ENCODE assay signal across 17 cellular contexts in the genomic region with DNA sequence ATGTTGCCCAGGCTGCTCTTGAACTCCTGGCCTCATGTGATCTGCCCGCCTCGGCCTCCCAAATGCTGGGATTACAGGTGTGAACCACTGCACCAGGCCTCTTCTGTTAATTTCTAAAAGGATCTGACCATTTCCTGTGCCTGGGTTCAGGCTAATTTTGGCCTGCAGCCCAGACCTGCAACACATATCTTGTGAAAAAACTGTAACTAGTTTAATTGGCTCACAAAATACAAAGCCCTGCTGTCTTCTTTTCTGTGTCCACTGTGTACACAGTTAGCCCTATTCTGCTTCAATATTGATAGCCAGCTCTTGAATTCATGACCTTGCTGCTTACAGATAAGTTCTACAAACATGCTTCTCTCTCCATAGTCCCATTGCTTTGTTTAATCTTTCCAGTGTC.
DNase-seq lines count a peak whose midpoint lies in the region; ATAC-seq, FAIRE-seq and TF ChIP-seq lines count a peak whose summit lies in the region.
"Had no signal": no experiment of that assay in that cellular context is flagged by ENCODE, and none has a peak within 500 bp of the region (broad histone marks: within the 10 kb centered on the region; RNA-seq: fewer than 3 reads in every experiment).

No MANE protein-coding gene starts in this region.

- 0 out of 2 replicates have a peak overlapping the region, but pooled peaks have one; percentile 19 for H2AFZ ChIP-seq in DND-41 (ENCODE audit: low read depth, low read length)

- H3K4me3 ChIP-seq in DND-41 (ENCODE audit: low read depth in 1 of 2, low read length in 2 of 2), result no peak overlapping the region
- H3K4me3 ChIP-seq in pancreas, result no peak overlapping the region
- H3K4me3 ChIP-seq: esophagus muscularis mucosa had no signal

- H3K27ac Mint-ChIP-seq in WTC11, result peak overlapping the region; percentile 81; the same call in 1 of the 2 replicates
- H3K27ac Mint-ChIP-seq: activated naive CD8-positive, alpha-beta T cell; natural killer cell had no signal

- no peaks in the 10 kb centered on the region for H4K20me1 ChIP-seq in DND-41 (ENCODE audit: insufficient read depth, low read length)

- H3K27me3 ChIP-seq in DND-41 (ENCODE audit: insufficient read depth, low read length, poor library complexity) (no peaks in the 10 kb centered on the region), pancreas (no peaks in the 10 kb centered on the region)
- H3K27me3 ChIP-seq: esophagus muscularis mucosa had no signal

- CTCF ChIA-PET in WTC11 (lab: Charles Lee), result no interaction called here

- H3K9ac ChIP-seq in DND-41 (ENCODE audit: low read depth, low read length), result no peak overlapping the region

- no peak overlapping the region for H3K4me3 Mint-ChIP-seq in WTC11
- H3K4me3 Mint-ChIP-seq: activated naive CD8-positive, alpha-beta T cell; natural killer cell had no signal

- H3K36me3 ChIP-seq in DND-41 (ENCODE audit: insufficient read depth, low read length) (no peaks in the 10 kb centered on the region), pancreas (no peaks in the 10 kb centered on the region)
- H3K36me3 ChIP-seq: esophagus muscularis mucosa had no signal

- H3K79me2 ChIP-seq in DND-41 (ENCODE audit: insufficient read depth, low read length), result no peaks in the 10 kb centered on the region

- no peak overlapping the region for H3K4me2 ChIP-seq in DND-41 (ENCODE audit: insufficient read depth, low read length)

- H3K36me3 Mint-ChIP-seq in WTC11, result no peaks in the 10 kb centered on the region
- H3K36me3 Mint-ChIP-seq: activated naive CD8-positive, alpha-beta T cell; natural killer cell had no signal

- no peaks in the 10 kb centered on the region for H3K27me3 Mint-ChIP-seq in WTC11 (ENCODE audit: low read depth)
- H3K27me3 Mint-ChIP-seq: activated naive CD8-positive, alpha-beta T cell had no signal

- H3K4me1 ChIP-seq in DND-41 (ENCODE audit: insufficient read depth, low read length) (peaks cover under 1% of the 10 kb centered on the region; the same call in 1 of the 2 replicates), pancreas (peaks cover 0 to 10% (median 3%) of the 10 kb centered on the region in 3 donors)
- H3K4me1 ChIP-seq: esophagus muscularis mucosa had no signal

- intact Hi-C loops in pancreas (cut with DNase I), result no loop called here

- DNase-seq in DND-41 (no peak), NCI-H1092 (lab: John Stamatoyannopoulos, UW) (peak; percentile 31), WTC11 (ENCODE audit: low spot score) (no peak), pancreas (peak; percentile 58 to 74 (median 66)), NCI-H1436 (lab: John Stamatoyannopoulos, UW) (no peak)
- no peak for DNase-seq in activated CD4-positive, alpha-beta T cell treated with anti-CD3 and anti-CD28 coated beads, Interleukin-2, amount 50 U/mL, for 48 hours
- DNase-seq: activated CD4-positive, alpha-beta T cell treated with anti-CD3 and anti-CD28 coated beads, Interleukin-2, amount 50 U/mL, for 4 hours; activated T-cell treated with anti-CD3 and anti-CD28 coated beads, Interleukin-2, amount 50 U/mL, for 1 hour; IMR-90; mammary epithelial cell; natural killer cell; NCI-H1105 treated with DMSO at 0.1 percent for 48 hours; NCI-H510A; retina had no signal

- ATAC-seq in DND-41 (ENCODE audit: insufficient read depth, low read depth) (no peak), WTC11 (no peak), pancreas (peak; percentile 90 to 98 (median 96)), GM18870 (IDR thresholded peaks at IDR 0.05; ENCODE audit: unreplicated experiment) (no peak)
- ATAC-seq: natural killer cell had no signal

- 10 to 22% methylated on average over 2 of the region's 2 CpGs for WGBS in pancreas, 2 donors

- H3K4me1 Mint-ChIP-seq in WTC11, result peaks cover 9% of the 10 kb centered on the region
- H3K4me1 Mint-ChIP-seq: natural killer cell had no signal

- POLR2A ChIA-PET in WTC11 (lab: Charles Lee), result no interaction called here

- H3K27ac ChIP-seq in DND-41 (ENCODE audit: low read length) (no peak overlapping the region), pancreas (peak overlapping the region in 2 of 4 donors; percentile 11 to 65)
- H3K27ac ChIP-seq: esophagus muscularis mucosa had no signal

- H3K9me3 ChIP-seq in DND-41 (ENCODE audit: insufficient read depth, low read length, severe bottlenecking), result no peaks in the 10 kb centered on the region
- H3K9me3 ChIP-seq in pancreas, result no peaks in the 10 kb centered on the region
- H3K9me3 ChIP-seq: esophagus muscularis mucosa had no signal

- no peak for TF ChIP-seq CTCF in DND-41 (IDR thresholded peaks at IDR 0.05; ENCODE audit: borderline replicate concordance, extremely low read depth, low read length, poor library complexity, severe bottlenecking)
- TF ChIP-seq CTCF in WTC11 (IDR thresholded peaks at IDR 0.05), result no peak
- TF ChIP-seq CTCF in pancreas (IDR thresholded peaks at IDR 0.05), result no peak

- FAIRE-seq in pancreas (lab: Jason Lieb, UNC), result no peak

- peaks cover 10% of the 10 kb centered on the region for H3K9me3 Mint-ChIP-seq in WTC11

TF ChIP-seq in WTC11, 78 proteins besides CTCF, POLR2A, EP300 and RAD21:
- TF ChIP-seq, protein P1, sequence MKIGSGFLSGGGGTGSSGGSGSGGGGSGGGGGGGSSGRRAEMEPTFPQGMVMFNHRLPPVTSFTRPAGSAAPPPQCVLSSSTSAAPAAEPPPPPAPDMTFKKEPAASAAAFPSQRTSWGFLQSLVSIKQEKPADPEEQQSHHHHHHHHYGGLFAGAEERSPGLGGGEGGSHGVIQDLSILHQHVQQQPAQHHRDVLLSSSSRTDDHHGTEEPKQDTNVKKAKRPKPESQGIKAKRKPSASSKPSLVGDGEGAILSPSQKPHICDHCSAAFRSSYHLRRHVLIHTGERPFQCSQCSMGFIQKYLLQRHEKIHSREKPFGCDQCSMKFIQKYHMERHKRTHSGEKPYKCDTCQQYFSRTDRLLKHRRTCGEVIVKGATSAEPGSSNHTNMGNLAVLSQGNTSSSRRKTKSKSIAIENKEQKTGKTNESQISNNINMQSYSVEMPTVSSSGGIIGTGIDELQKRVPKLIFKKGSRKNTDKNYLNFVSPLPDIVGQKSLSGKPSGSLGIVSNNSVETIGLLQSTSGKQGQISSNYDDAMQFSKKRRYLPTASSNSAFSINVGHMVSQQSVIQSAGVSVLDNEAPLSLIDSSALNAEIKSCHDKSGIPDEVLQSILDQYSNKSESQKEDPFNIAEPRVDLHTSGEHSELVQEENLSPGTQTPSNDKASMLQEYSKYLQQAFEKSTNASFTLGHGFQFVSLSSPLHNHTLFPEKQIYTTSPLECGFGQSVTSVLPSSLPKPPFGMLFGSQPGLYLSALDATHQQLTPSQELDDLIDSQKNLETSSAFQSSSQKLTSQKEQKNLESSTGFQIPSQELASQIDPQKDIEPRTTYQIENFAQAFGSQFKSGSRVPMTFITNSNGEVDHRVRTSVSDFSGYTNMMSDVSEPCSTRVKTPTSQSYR (CRISPR knock-in tag; IDR thresholded peaks at IDR 0.05), result no peak
- TF ChIP-seq, protein P2, sequence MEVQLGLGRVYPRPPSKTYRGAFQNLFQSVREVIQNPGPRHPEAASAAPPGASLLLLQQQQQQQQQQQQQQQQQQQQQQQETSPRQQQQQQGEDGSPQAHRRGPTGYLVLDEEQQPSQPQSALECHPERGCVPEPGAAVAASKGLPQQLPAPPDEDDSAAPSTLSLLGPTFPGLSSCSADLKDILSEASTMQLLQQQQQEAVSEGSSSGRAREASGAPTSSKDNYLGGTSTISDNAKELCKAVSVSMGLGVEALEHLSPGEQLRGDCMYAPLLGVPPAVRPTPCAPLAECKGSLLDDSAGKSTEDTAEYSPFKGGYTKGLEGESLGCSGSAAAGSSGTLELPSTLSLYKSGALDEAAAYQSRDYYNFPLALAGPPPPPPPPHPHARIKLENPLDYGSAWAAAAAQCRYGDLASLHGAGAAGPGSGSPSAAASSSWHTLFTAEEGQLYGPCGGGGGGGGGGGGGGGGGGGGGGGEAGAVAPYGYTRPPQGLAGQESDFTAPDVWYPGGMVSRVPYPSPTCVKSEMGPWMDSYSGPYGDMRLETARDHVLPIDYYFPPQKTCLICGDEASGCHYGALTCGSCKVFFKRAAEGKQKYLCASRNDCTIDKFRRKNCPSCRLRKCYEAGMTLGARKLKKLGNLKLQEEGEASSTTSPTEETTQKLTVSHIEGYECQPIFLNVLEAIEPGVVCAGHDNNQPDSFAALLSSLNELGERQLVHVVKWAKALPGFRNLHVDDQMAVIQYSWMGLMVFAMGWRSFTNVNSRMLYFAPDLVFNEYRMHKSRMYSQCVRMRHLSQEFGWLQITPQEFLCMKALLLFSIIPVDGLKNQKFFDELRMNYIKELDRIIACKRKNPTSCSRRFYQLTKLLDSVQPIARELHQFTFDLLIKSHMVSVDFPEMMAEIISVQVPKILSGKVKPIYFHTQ (CRISPR knock-in tag; IDR thresholded peaks at IDR 0.05), result no peak
- TF ChIP-seq TP53 (CRISPR knock-in tag; IDR thresholded peaks at IDR 0.05), result no peak
- TF ChIP-seq, protein P3, sequence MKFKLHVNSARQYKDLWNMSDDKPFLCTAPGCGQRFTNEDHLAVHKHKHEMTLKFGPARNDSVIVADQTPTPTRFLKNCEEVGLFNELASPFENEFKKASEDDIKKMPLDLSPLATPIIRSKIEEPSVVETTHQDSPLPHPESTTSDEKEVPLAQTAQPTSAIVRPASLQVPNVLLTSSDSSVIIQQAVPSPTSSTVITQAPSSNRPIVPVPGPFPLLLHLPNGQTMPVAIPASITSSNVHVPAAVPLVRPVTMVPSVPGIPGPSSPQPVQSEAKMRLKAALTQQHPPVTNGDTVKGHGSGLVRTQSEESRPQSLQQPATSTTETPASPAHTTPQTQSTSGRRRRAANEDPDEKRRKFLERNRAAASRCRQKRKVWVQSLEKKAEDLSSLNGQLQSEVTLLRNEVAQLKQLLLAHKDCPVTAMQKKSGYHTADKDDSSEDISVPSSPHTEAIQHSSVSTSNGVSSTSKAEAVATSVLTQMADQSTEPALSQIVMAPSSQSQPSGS (CRISPR knock-in tag; IDR thresholded peaks at IDR 0.05; ENCODE audit: borderline replicate concordance, low read depth), result no peak

Comparison
In these comparisons a context has a peak if more than half of its experiments do, and no peak if none do; other contexts are left out.
1. ATAC-seq: peak in pancreas (4 of 4); none in DND-41 (single experiment), WTC11 (single experiment) and GM18870 (single experiment).
2. DNase-seq: peak in NCI-H1092 (single experiment) and pancreas (6 of 6); none in DND-41 (single experiment), WTC11 (single experiment), activated CD4-positive, alpha-beta T cell treated with anti-CD3 and anti-CD28 coated beads, Interleukin-2, amount 50 U/mL, for 48 hours (0 of 2) and NCI-H1436 (single experiment).